1 cellular context compared by ENCODE assay signal in the genomic region with DNA sequence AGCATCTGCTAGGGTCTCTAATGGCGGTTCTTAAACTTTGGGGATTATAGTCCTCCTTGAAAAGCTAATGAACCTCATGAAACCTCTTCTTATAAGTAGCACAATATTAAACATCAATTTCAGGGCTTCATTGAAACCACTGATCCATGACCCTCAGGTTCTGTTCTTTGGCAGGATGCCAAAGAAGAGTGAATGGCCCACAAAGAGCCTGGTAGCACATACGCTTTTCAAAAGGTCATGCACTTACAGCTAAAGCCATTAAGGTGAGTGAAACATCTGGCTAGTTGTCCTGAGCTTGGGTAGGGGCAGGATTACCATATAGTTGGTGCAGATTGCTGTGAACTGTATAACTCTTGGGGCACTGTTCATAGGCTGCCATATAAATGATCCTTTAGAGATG.
TF ChIP-seq lines count a peak whose summit lies in the region.

No MANE protein-coding gene starts in this region.

TF ChIP-seq in K562, 482 proteins besides CTCF, POLR2A, EP300 and RAD21 (continued from another document):
- TF ChIP-seq NFIC (IDR thresholded peaks at IDR 0.05), result peak; percentile 98
